ENCODE assay signal across 1 cellular context in the genomic region with DNA sequence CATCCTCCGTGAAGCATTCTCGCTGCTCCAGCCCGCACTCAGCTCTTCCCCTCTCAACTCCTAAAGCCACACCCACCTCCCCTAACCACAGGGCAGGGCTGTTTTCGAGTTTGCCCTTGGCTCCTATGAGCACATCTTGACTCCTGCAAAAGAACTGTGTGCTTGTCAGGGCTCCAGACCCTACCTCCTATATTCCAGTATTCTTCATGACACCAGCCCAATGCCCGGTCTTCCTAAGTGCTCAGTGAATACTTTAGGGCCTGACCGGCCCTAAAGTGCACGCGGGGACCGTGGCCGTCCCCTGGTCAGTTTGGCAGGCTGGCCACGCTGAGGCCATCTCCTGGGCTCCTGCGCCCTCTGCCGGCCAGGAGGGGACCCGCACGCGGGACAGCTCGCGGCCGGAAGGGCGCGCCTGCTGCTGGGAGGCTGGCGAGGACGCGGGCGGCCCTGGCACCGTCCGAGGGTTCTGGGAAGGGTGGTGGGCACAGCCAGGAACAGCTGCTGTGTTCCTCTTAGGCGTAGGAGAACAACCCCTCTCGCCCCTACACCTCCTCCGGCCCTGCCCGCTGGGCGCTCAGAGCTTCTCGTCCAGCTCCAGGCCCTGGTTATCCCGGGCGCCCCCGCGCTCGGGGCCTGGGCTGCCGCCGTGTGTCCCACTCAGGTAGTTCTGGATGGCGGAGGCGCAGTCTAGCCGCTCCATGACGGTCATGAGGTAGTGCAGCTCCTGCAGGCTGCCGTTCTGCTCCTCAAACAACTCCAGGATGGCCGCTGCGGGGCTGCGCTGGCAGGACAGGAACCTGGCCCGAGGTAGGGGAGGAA.
TF ChIP-seq lines count a peak whose summit lies in the region.

No MANE protein-coding gene starts in this region.

TF ChIP-seq in GM12878, 131 proteins besides CTCF, POLR2A, EP300 and RAD21:
- TF ChIP-seq RB1 (IDR thresholded peaks at IDR 0.05; ENCODE audit: borderline replicate concordance), result peak; percentile 89; the same call in 1 of the 2 replicates
- TF ChIP-seq GATAD2B (conservative IDR thresholded peaks at IDR 0.05; ENCODE audit: low read depth), result peak; percentile 77; the same call in 1 of the 2 replicates
- TF ChIP-seq, protein P1, sequence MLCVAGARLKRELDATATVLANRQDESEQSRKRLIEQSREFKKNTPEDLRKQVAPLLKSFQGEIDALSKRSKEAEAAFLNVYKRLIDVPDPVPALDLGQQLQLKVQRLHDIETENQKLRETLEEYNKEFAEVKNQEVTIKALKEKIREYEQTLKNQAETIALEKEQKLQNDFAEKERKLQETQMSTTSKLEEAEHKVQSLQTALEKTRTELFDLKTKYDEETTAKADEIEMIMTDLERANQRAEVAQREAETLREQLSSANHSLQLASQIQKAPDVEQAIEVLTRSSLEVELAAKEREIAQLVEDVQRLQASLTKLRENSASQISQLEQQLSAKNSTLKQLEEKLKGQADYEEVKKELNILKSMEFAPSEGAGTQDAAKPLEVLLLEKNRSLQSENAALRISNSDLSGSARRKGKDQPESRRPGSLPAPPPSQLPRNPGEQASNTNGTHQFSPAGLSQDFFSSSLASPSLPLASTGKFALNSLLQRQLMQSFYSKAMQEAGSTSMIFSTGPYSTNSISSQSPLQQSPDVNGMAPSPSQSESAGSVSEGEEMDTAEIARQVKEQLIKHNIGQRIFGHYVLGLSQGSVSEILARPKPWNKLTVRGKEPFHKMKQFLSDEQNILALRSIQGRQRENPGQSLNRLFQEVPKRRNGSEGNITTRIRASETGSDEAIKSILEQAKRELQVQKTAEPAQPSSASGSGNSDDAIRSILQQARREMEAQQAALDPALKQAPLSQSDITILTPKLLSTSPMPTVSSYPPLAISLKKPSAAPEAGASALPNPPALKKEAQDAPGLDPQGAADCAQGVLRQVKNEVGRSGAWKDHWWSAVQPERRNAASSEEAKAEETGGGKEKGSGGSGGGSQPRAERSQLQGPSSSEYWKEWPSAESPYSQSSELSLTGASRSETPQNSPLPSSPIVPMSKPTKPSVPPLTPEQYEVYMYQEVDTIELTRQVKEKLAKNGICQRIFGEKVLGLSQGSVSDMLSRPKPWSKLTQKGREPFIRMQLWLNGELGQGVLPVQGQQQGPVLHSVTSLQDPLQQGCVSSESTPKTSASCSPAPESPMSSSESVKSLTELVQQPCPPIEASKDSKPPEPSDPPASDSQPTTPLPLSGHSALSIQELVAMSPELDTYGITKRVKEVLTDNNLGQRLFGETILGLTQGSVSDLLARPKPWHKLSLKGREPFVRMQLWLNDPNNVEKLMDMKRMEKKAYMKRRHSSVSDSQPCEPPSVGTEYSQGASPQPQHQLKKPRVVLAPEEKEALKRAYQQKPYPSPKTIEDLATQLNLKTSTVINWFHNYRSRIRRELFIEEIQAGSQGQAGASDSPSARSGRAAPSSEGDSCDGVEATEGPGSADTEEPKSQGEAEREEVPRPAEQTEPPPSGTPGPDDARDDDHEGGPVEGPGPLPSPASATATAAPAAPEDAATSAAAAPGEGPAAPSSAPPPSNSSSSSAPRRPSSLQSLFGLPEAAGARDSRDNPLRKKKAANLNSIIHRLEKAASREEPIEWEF (IDR thresholded peaks at IDR 0.05; ENCODE audit: insufficient replicate concordance, low read depth, low read length), result no peak
- TF ChIP-seq, protein P2, sequence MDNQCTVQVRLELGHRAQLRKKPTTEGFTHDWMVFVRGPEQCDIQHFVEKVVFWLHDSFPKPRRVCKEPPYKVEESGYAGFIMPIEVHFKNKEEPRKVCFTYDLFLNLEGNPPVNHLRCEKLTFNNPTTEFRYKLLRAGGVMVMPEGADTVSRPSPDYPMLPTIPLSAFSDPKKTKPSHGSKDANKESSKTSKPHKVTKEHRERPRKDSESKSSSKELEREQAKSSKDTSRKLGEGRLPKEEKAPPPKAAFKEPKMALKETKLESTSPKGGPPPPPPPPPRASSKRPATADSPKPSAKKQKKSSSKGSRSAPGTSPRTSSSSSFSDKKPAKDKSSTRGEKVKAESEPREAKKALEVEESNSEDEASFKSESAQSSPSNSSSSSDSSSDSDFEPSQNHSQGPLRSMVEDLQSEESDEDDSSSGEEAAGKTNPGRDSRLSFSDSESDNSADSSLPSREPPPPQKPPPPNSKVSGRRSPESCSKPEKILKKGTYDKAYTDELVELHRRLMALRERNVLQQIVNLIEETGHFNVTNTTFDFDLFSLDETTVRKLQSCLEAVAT (IDR thresholded peaks at IDR 0.05), result 0 out of 2 replicates have a peak, but pooled peaks have one; percentile 49
- 0 out of 3 replicates have a peak, but pooled peaks have one; percentile 37 for TF ChIP-seq POU2F2 (IDR thresholded peaks at IDR 0.05; ENCODE audit: borderline replicate concordance, low read depth, low read length)
- no peak for TF ChIP-seq ZNF384 (IDR thresholded peaks at IDR 0.05; ENCODE audit: borderline replicate concordance, low read depth, low read length)
- peak; percentile 81 for TF ChIP-seq IKZF1 (conservative IDR thresholded peaks at IDR 0.05)
- TF ChIP-seq TCF3 (IDR thresholded peaks at IDR 0.05; ENCODE audit: borderline replicate concordance, insufficient read depth, low read depth, low read length), result peak; percentile 62; the same call in 1 of the 2 replicates
- TF ChIP-seq ELK1 (IDR thresholded peaks at IDR 0.05; ENCODE audit: low read depth, low read length), result peak; percentile 63
- no peak for TF ChIP-seq RUNX3 (IDR thresholded peaks at IDR 0.05; ENCODE audit: low read length)
- 0 out of 2 replicates have a peak, but pooled peaks have one; percentile 53 for TF ChIP-seq TCF12 (IDR thresholded peaks at IDR 0.05; ENCODE audit: low read depth, low read length)
- peak; percentile 60; the same call in 1 of the 2 replicates for TF ChIP-seq LARP7 (IDR thresholded peaks at IDR 0.05)
- peak; percentile 58; the same call in 1 of the 2 replicates for TF ChIP-seq MXI1 (IDR thresholded peaks at IDR 0.05; ENCODE audit: low read depth, low read length)
- no peak for TF ChIP-seq MYC (IDR thresholded peaks at IDR 0.05; ENCODE audit: insufficient read depth, insufficient read length, insufficient replicate concordance, low read length, severe bottlenecking)
- TF ChIP-seq BACH1 (IDR thresholded peaks at IDR 0.05; ENCODE audit: borderline replicate concordance), result 0 out of 2 replicates have a peak, but pooled peaks have one; percentile 59
- 0 out of 2 replicates have a peak, but pooled peaks have one; percentile 19 for TF ChIP-seq TAF1 (IDR thresholded peaks at IDR 0.05; ENCODE audit: borderline replicate concordance, low read depth, low read length)
- TF ChIP-seq YY1 (IDR thresholded peaks at IDR 0.05; ENCODE audit: low read depth, low read length), result peak; percentile 57; the same call in 1 of the 2 replicates
- peak; percentile 45; the same call in 1 of the 2 replicates for TF ChIP-seq RFX5 (IDR thresholded peaks at IDR 0.05; ENCODE audit: low read depth, low read length)
- 0 out of 2 replicates have a peak, but pooled peaks have one; percentile 29 for TF ChIP-seq NR2F1 (conservative IDR thresholded peaks at IDR 0.05)
- peak; percentile 33; the same call in 1 of the 2 replicates for TF ChIP-seq SIN3A (IDR thresholded peaks at IDR 0.05; ENCODE audit: low read depth, low read length)
- peak; percentile 51 to 65; a peak in 3 of 4 replicates for TF ChIP-seq BHLHE40 (IDR thresholded peaks at IDR 0.05; ENCODE audit: borderline replicate concordance in 1 of 2, low read depth in 2 of 2, low read length in 1 of 2)
- no peak for TF ChIP-seq EZH2 (IDR thresholded peaks at IDR 0.05; ENCODE audit: borderline replicate concordance, control insufficient read depth, low read depth, low read length)
- TF ChIP-seq HDAC6 (IDR thresholded peaks at IDR 0.05; ENCODE audit: unreplicated experiment), result no peak
- TF ChIP-seq, protein P3, sequence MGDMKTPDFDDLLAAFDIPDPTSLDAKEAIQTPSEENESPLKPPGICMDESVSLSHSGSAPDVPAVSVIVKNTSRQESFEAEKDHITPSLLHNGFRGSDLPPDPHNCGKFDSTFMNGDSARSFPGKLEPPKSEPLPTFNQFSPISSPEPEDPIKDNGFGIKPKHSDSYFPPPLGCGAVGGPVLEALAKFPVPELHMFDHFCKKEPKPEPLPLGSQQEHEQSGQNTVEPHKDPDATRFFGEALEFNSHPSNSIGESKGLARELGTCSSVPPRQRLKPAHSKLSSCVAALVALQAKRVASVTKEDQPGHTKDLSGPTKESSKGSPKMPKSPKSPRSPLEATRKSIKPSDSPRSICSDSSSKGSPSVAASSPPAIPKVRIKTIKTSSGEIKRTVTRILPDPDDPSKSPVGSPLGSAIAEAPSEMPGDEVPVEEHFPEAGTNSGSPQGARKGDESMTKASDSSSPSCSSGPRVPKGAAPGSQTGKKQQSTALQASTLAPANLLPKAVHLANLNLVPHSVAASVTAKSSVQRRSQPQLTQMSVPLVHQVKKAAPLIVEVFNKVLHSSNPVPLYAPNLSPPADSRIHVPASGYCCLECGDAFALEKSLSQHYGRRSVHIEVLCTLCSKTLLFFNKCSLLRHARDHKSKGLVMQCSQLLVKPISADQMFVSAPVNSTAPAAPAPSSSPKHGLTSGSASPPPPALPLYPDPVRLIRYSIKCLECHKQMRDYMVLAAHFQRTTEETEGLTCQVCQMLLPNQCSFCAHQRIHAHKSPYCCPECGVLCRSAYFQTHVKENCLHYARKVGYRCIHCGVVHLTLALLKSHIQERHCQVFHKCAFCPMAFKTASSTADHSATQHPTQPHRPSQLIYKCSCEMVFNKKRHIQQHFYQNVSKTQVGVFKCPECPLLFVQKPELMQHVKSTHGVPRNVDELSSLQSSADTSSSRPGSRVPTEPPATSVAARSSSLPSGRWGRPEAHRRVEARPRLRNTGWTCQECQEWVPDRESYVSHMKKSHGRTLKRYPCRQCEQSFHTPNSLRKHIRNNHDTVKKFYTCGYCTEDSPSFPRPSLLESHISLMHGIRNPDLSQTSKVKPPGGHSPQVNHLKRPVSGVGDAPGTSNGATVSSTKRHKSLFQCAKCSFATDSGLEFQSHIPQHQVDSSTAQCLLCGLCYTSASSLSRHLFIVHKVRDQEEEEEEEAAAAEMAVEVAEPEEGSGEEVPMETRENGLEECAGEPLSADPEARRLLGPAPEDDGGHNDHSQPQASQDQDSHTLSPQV (IDR thresholded peaks at IDR 0.05), result peak; percentile 51; the same call in 1 of the 2 replicates
- peak; percentile 36; the same call in 1 of the 2 replicates for TF ChIP-seq EED (IDR thresholded peaks at IDR 0.05; ENCODE audit: low read depth)
- peak; percentile 57 for TF ChIP-seq SMC3 (IDR thresholded peaks at IDR 0.05; ENCODE audit: borderline replicate concordance, low read length)
- TF ChIP-seq SMARCA5 (IDR thresholded peaks at IDR 0.05), result peak; percentile 95
- TF ChIP-seq DPF2 (IDR thresholded peaks at IDR 0.05), result peak; percentile 45; the same call in 1 of the 2 replicates
- TF ChIP-seq STAT1 (conservative IDR thresholded peaks at IDR 0.05), result 0 out of 2 replicates have a peak, but pooled peaks have one; percentile 85
- TF ChIP-seq SP1 (IDR thresholded peaks at IDR 0.05; ENCODE audit: low read depth, low read length), result no peak
- 0 out of 2 replicates have a peak, but pooled peaks have one; percentile 16 for TF ChIP-seq RELB (IDR thresholded peaks at IDR 0.05; ENCODE audit: low read depth)
- peak; percentile 65 for TF ChIP-seq ZNF687 (IDR thresholded peaks at IDR 0.05)
- peak; percentile 62; the same call in 1 of the 2 replicates for TF ChIP-seq POLR2AphosphoS2 (IDR thresholded peaks at IDR 0.05; ENCODE audit: low read depth, low read length)
